ENCODE assay signal across 8 cellular contexts in genomic region chr19:46346821-46347571, GRCh38. TPM values are rescaled to one million over a fixed set of nuclear protein-coding genes. Genes with fewer than 3 reads are reported as not detected.
DNase-seq lines count a peak whose midpoint lies in the region; ATAC-seq and TF ChIP-seq lines count a peak whose summit lies in the region.

Gene PPP5C (plus strand): TSS chr19:46347087. CDS start chr19:46347097, 10 bp downstream.

- H3K4me1 Mint-ChIP-seq in naive thymus-derived CD4-positive, alpha-beta T cell: peaks cover 49 to 63% (median 52%) of the 10 kb centered on the region in 7 donors
- peaks cover 37 to 49% of the 10 kb centered on the region in 2 donors for H3K4me1 Mint-ChIP-seq in stimulated activated naive B cell treated with anti-CD40 and anti-IgM and Interleukin-4, amounts not matched to agents 10 μg/mL and 1 μg/mL and 100 μg/mL, for 72 hours

- CTCF ChIA-PET in naive thymus-derived CD4-positive, alpha-beta T cell (lab: Charles Lee): interaction anchor here (0.7 to 1.3 kb wide), 3 partner anchors 12 to 26 kb away, joined by 3 to 8 read pairs (median 3); no protein-coding TSS in a partner anchor

- peaks cover 39% of the 10 kb centered on the region for H3K79me2 ChIP-seq in fibroblast of lung (ENCODE audit: control insufficient read depth, insufficient read depth, low read length)

- peak; percentile 90 for DNase-seq in DMS53 treated with DMSO at 0.1 percent for 48 hours (lab: John Stamatoyannopoulos, UW; ENCODE audit: unreplicated experiment)
- peak; percentile 88 for DNase-seq in LHCN-M2 (ENCODE audit: low read depth)
- DNase-seq in RPMI8226: peak; percentile 92
- DNase-seq in activated T-helper 1 cell treated with anti-CD3 and anti-CD28 coated beads, Interleukin-2, amount 50 U/mL, for 16 hours (ENCODE audit: low read depth in 1 of 2, low spot score in 1 of 2): peak; percentile 62 to 77
- DNase-seq in fibroblast of lung (ENCODE audit: low read depth in 2 of 2): peak; percentile 93 to 97
- peak; percentile 74 to 89 (median 79) for DNase-seq in naive thymus-derived CD4-positive, alpha-beta T cell
- peak; percentile 91 for DNase-seq in stimulated activated naive B cell treated with anti-CD40 and anti-IgM and Interleukin-4, amounts not matched to agents 10 μg/mL and 1 μg/mL and 100 μg/mL, for 72 hours

- no peaks in the 10 kb centered on the region for H3K27me3 ChIP-seq in fibroblast of lung (ENCODE audit: control insufficient read depth, insufficient read depth, low read length)
- H3K27me3 ChIP-seq in naive thymus-derived CD4-positive, alpha-beta T cell (ENCODE audit: control insufficient read depth in 2 of 2, insufficient read depth in 2 of 2, low read length in 2 of 2): no peaks in the 10 kb centered on the region

- H3K9ac ChIP-seq in fibroblast of lung (ENCODE audit: insufficient read depth, low read length): peak within 1 kb of the TSS; percentile 97

- peaks cover 21% of the 10 kb centered on the region for H3K4me1 ChIP-seq in fibroblast of lung (ENCODE audit: control insufficient read depth, extremely low read depth, insufficient read depth, low read length)
- peaks cover 39 to 43% of the 10 kb centered on the region in 2 donors for H3K4me1 ChIP-seq in naive thymus-derived CD4-positive, alpha-beta T cell (ENCODE audit: control insufficient read depth in 2 of 2, insufficient read depth in 2 of 2, low read length in 2 of 2)

- POLR2A ChIA-PET in naive thymus-derived CD4-positive, alpha-beta T cell (lab: Charles Lee): interaction anchor here (1.0 kb wide), 2 partner anchors 9 to 173 kb away, joined by 3 to 4 read pairs; no protein-coding TSS in a partner anchor

- ATAC-seq in GM21737 (IDR thresholded peaks at IDR 0.05; ENCODE audit: unreplicated experiment): peak; percentile 61
- peak; percentile 90 for ATAC-seq in naive thymus-derived CD4-positive, alpha-beta T cell
- ATAC-seq in stimulated activated naive B cell treated with anti-CD40 and anti-IgM and Interleukin-4, amounts not matched to agents 10 μg/mL and 1 μg/mL and 100 μg/mL, for 72 hours (replicated peaks): peak; percentile 72 to 79

- no peaks in the 10 kb centered on the region for H3K9me3 ChIP-seq in fibroblast of lung (ENCODE audit: control insufficient read depth, insufficient read depth, low read depth, low read length)
- H3K9me3 ChIP-seq in naive thymus-derived CD4-positive, alpha-beta T cell (ENCODE audit: control insufficient read depth in 2 of 3, low read length in 3 of 3): no peaks in the 10 kb centered on the region

- peak; percentile 91 to 97 for TF ChIP-seq CTCF in fibroblast of lung (conservative IDR thresholded peaks at IDR 0.05 in 1 of 2, IDR thresholded peaks at IDR 0.05 in 1 of 2; ENCODE audit: low read depth in 1 of 2, low read length in 2 of 2)

- H2AFZ ChIP-seq in fibroblast of lung (ENCODE audit: low read length): peak within 1 kb of the TSS; percentile 98

- peak within 1 kb of the TSS; percentile 98 for H3K4me2 ChIP-seq in fibroblast of lung (ENCODE audit: extremely low read depth, insufficient read depth, low read length)

- H3K4me3 ChIP-seq in fibroblast of lung (replicated peaks in 1 of 4; ENCODE audit: control extremely low read depth in 1 of 4, insufficient read depth in 1 of 4, low read depth in 3 of 4, low read length in 4 of 4): peak within 1 kb of the TSS; percentile 84 to 100 (median 100)
- H3K4me3 ChIP-seq in naive thymus-derived CD4-positive, alpha-beta T cell (ENCODE audit: low read length): peak within 1 kb of the TSS; percentile 73

- H3K27ac ChIP-seq in fibroblast of lung (ENCODE audit: insufficient read depth, low read length): peak within 1 kb of the TSS; percentile 96
- peak within 1 kb of the TSS; percentile 89 for H3K27ac ChIP-seq in naive thymus-derived CD4-positive, alpha-beta T cell (ENCODE audit: low read depth, low read length)

- no peaks in the 10 kb centered on the region for H3K36me3 ChIP-seq in fibroblast of lung (ENCODE audit: control insufficient read depth, insufficient read depth, low read length)
- H3K36me3 ChIP-seq in naive thymus-derived CD4-positive, alpha-beta T cell (ENCODE audit: control insufficient read depth in 2 of 3, insufficient read depth in 3 of 3, low read length in 3 of 3): peaks cover 0 to 7% (median 0%) of the 10 kb centered on the region in 3 experiments

- peaks cover 0 to 4% (median 0%) of the 10 kb centered on the region in 11 donors for H3K9me3 Mint-ChIP-seq in naive thymus-derived CD4-positive, alpha-beta T cell
- peaks cover 0 to under 1% of the 10 kb centered on the region in 2 donors for H3K9me3 Mint-ChIP-seq in stimulated activated naive B cell treated with anti-CD40 and anti-IgM and Interleukin-4, amounts not matched to agents 10 μg/mL and 1 μg/mL and 100 μg/mL, for 72 hours

- H3K27ac Mint-ChIP-seq in naive thymus-derived CD4-positive, alpha-beta T cell: peak within 1 kb of the TSS; percentile 85 to 97 (median 92)
- peak within 1 kb of the TSS; percentile 97 for H3K27ac Mint-ChIP-seq in stimulated activated naive B cell treated with anti-CD40 and anti-IgM and Interleukin-4, amounts not matched to agents 10 μg/mL and 1 μg/mL and 100 μg/mL, for 72 hours

- peak within 1 kb of the TSS; percentile 87 to 97 (median 94) for H3K4me3 Mint-ChIP-seq in naive thymus-derived CD4-positive, alpha-beta T cell
- peak within 1 kb of the TSS; percentile 91 to 97 for H3K4me3 Mint-ChIP-seq in stimulated activated naive B cell treated with anti-CD40 and anti-IgM and Interleukin-4, amounts not matched to agents 10 μg/mL and 1 μg/mL and 100 μg/mL, for 72 hours

- peaks cover 0 to 23% (median 0%) of the 10 kb centered on the region in 5 donors for H3K27me3 Mint-ChIP-seq in naive thymus-derived CD4-positive, alpha-beta T cell
- H3K27me3 Mint-ChIP-seq in stimulated activated naive B cell treated with anti-CD40 and anti-IgM and Interleukin-4, amounts not matched to agents 10 μg/mL and 1 μg/mL and 100 μg/mL, for 72 hours: peaks cover 13 to 24% of the 10 kb centered on the region in 2 donors

- H3K36me3 Mint-ChIP-seq in naive thymus-derived CD4-positive, alpha-beta T cell: peaks cover 0 to 19% (median 0%) of the 10 kb centered on the region in 5 donors
- peaks cover 10 to 35% of the 10 kb centered on the region in 2 donors for H3K36me3 Mint-ChIP-seq in stimulated activated naive B cell treated with anti-CD40 and anti-IgM and Interleukin-4, amounts not matched to agents 10 μg/mL and 1 μg/mL and 100 μg/mL, for 72 hours

- no peaks in the 10 kb centered on the region for H4K20me1 ChIP-seq in fibroblast of lung (ENCODE audit: control insufficient read depth, extremely low read depth, insufficient read depth, low read length)

- intact Hi-C loops in naive thymus-derived CD4-positive, alpha-beta T cell (cut with micrococcal nuclease): loop anchor here (1.0 to 2.0 kb wide), 4 partner anchors 15 to 444 kb away; partner anchors contain the start of gene MYPOP (in 1 of the 2)

RNA-seq across cellular contexts. Expression of gene PPP5C, which starts in this region (rescaled TPM):
- total RNA-seq in LHCN-M2 (2014; rRNA removed) (89.7 and 97.8 TPM in 2 replicates), fibroblast of lung (35.2 and 46.9 TPM in 2 replicates)
- polyA plus RNA-seq in LHCN-M2 (2012): 64.1 TPM
- 94.1 and 123 TPM in 2 replicates for polyA plus RNA-seq in fibroblast of lung
- 60.5 and 77.7 TPM in 2 replicates for polyA plus RNA-seq in fibroblast of lung (2012)
- polyA minus RNA-seq in fibroblast of lung (ENCODE audit: low replicate concordance): 152 and 183 TPM in 2 replicates
- 100 to 1,000 TPM in 1 of 5 experiments, 10 to 100 TPM in 4; 41.4 to 107 (median 52.0) TPM for total RNA-seq in naive thymus-derived CD4-positive, alpha-beta T cell
- 10 to 100 TPM; 17.4 to 34.8 TPM for polyA plus RNA-seq in naive thymus-derived CD4-positive, alpha-beta T cell

Comparison
In these comparisons a context has a peak if more than half of its experiments do, and no peak if none do; other contexts are left out.
1. Peak in every context shown above with its lines: DNase-seq, ATAC-seq, H3K4me3 ChIP-seq and H3K27ac ChIP-seq.